In the genomic region with DNA sequence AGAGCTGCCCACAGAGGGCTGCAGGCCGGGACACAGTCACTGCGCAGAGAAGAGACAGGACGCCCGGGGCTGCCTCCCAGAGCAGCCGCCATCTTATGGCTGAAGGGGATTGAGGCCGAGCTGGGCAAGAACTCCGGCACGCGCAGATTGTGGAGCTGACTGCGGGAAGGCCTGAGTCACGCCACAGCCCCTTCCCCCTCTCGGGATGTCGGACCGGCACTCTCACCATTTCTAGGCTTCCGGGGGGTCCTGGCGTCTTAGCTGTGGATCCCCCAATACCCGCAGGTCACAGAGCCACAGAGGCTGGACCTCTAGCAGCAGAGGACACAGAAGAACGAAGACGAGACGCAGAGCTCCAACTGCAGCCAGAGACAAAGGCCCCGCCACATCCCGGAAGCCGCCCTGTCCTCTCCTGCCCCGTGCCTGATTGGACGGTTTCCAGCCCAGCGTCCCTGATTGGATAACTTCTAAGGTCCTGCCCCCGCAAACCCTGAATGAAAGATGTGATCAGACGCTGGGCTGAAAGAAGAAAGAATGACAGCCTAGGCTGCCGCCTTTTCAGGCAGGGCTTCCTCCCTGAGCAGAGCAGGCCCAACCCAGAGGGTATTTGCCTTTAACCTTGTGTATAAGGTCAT, we compare ENCODE assay signal across 8 cellular contexts. TPM values are rescaled to one million over a fixed set of nuclear protein-coding genes. Genes with fewer than 3 reads are reported as not detected.
DNase-seq lines count a peak whose midpoint lies in the region; ATAC-seq and TF ChIP-seq lines count a peak whose summit lies in the region.

Gene ZNF43 (minus strand): TSS at position 373 of the 635 bp plus-strand sequence. CDS start 144 bp downstream, at position 229.

- TSS peak; percentile 62 for BruUV-seq in A673 (replicated peaks; lab: Mats Ljungman, UMichigan)

- H2BK120ac ChIP-seq in mesendoderm (ENCODE audit: low read depth, low read length) = no peak within 1 kb of the TSS

- WGBS in endodermal cell (ENCODE audit: insufficient coverage in 1 of 2, insufficient read length in 1 of 2), 2 experiments = 0 to 1% methylated on average over 14 to 29 of the region's 29 CpGs
- no CpG with 5 or more reads among the region's 29 CpGs for WGBS in mesendoderm (ENCODE audit: extremely low coverage, insufficient coverage, low lambda C conversion rate)

- H3K27me3 Mint-ChIP-seq in endodermal cell (ENCODE audit: insufficient read depth) = no peaks in the 10 kb centered on the region

- CTCF ChIA-PET in A673 (lab: Charles Lee) = interaction anchor here (1.1 kb wide), 1 partner anchor 16 kb away, joined by 3 read pairs; no protein-coding TSS in a partner anchor

- H3K4me2 ChIP-seq in mesendoderm (ENCODE audit: low read length) = peak within 1 kb of the TSS; percentile 54

- H3K27ac ChIP-seq in A673 (ENCODE audit: low read depth, low read length, poor library complexity, severe bottlenecking) (peak within 1 kb of the TSS; percentile 92), endodermal cell (ENCODE audit: low read depth, low read length) (peak within 1 kb of the TSS; percentile 99), mesendoderm (ENCODE audit: low read depth, low read length) (peak within 1 kb of the TSS; percentile 97)

- DNase-seq in A673 (ENCODE audit: low spot score) (peak; percentile 94), NCI-H748 treated with DMSO at 0.1 percent for 48 hours (lab: John Stamatoyannopoulos, UW) (peak; percentile 80), endodermal cell (peak; percentile 98), mesendoderm (peak; percentile 99)
- DNase-seq in activated CD8-positive, alpha-beta memory T cell treated with anti-CD3 and anti-CD28 coated beads, Interleukin-2, amount 50 U/mL, for 4 hours = peak; percentile 86
- DNase-seq in stimulated activated CD8-positive, alpha-beta memory T cell treated with anti-CD3 and anti-CD28 coated beads, Interleukin-12 subunit alpha, Interleukin-12 subunit beta, amount 100 ng/mL, for 4 hours (ENCODE audit: low read depth) = peak; percentile 77

- H3K23ac ChIP-seq in mesendoderm (ENCODE audit: low read length) = peak within 1 kb of the TSS; percentile 37

- H3K79me1 ChIP-seq in mesendoderm (ENCODE audit: low read length) = no peaks in the 10 kb centered on the region

- peak within 1 kb of the TSS; percentile 88 for H3K4me3 Mint-ChIP-seq in endodermal cell

- intact Hi-C loops in A673 (cut with micrococcal nuclease; ENCODE audit: unreplicated experiment) = no loop called here

- peaks cover 32% of the 10 kb centered on the region for H3K9me3 ChIP-seq in A673 (ENCODE audit: low read depth, low read length, poor library complexity, severe bottlenecking)
- peaks cover 21% of the 10 kb centered on the region for H3K9me3 ChIP-seq in endodermal cell (ENCODE audit: control insufficient read depth, low read length)

- TF ChIP-seq CTCF in A673 (conservative IDR thresholded peaks at IDR 0.05; ENCODE audit: low read depth, low read length) (no peak), endodermal cell (conservative IDR thresholded peaks at IDR 0.05) (no peak)

- H3K27me3 ChIP-seq in A673 (replicated peaks; ENCODE audit: insufficient read depth, low read depth, low read length, poor library complexity) (no peaks in the 10 kb centered on the region), endodermal cell (ENCODE audit: control insufficient read depth, insufficient read depth, low read length, poor library complexity, severe bottlenecking) (no peaks in the 10 kb centered on the region), mesendoderm (ENCODE audit: insufficient read depth, low read length, poor library complexity) (no peaks in the 10 kb centered on the region)

- H3K4me3 ChIP-seq in A673 (ENCODE audit: low read depth, low read length, poor library complexity, severe bottlenecking) (peak within 1 kb of the TSS; percentile 72), endodermal cell (ENCODE audit: low read length) (peak within 1 kb of the TSS; percentile 95), mesendoderm (ENCODE audit: low read length) (peak within 1 kb of the TSS; percentile 89)

- H3K56ac ChIP-seq in mesendoderm (ENCODE audit: low read length) = peak within 1 kb of the TSS; percentile 89

- H3K36me3 ChIP-seq in A673 (ENCODE audit: insufficient read depth, low read length, poor library complexity, severe bottlenecking) (peaks cover 25% of the 10 kb centered on the region), endodermal cell (ENCODE audit: control insufficient read depth, insufficient read depth, low read length) (peaks cover 51% of the 10 kb centered on the region), mesendoderm (ENCODE audit: control insufficient read depth, insufficient read depth, low read length) (peaks cover 6% of the 10 kb centered on the region)

- peaks cover 3% of the 10 kb centered on the region for H3K79me2 ChIP-seq in mesendoderm (ENCODE audit: control insufficient read depth, insufficient read depth, low read length)

- peaks cover 14% of the 10 kb centered on the region for H3K4me1 Mint-ChIP-seq in endodermal cell

- H4K8ac ChIP-seq in mesendoderm (ENCODE audit: low read depth, low read length) = no peak within 1 kb of the TSS

- peak within 1 kb of the TSS; percentile 75 for H3K18ac ChIP-seq in mesendoderm (ENCODE audit: low read length)

- peak within 1 kb of the TSS; percentile 45 for H4K5ac ChIP-seq in mesendoderm (ENCODE audit: low read length)

- H3K9me3 Mint-ChIP-seq in endodermal cell = peaks cover 24% of the 10 kb centered on the region

- H2BK15ac ChIP-seq in mesendoderm (replicated peaks; ENCODE audit: low read depth) = no peak within 1 kb of the TSS

- H3K4ac ChIP-seq in mesendoderm (ENCODE audit: low read depth, low read length) = peak within 1 kb of the TSS; percentile 73

- POLR2A ChIA-PET in A673 (lab: Charles Lee; ENCODE audit: low non-redundant PET) = interaction anchor here (1.5 kb wide), 1 partner anchor 16 kb away, joined by 4 read pairs; no protein-coding TSS in a partner anchor

- H2AK5ac ChIP-seq in mesendoderm (ENCODE audit: low read length) = no peak within 1 kb of the TSS

- H2BK5ac ChIP-seq in mesendoderm (ENCODE audit: low read length) = peak within 1 kb of the TSS; percentile 80

- peak within 1 kb of the TSS; percentile 97 for H3K9ac ChIP-seq in endodermal cell (ENCODE audit: extremely low read depth, low read length, poor library complexity, severe bottlenecking)
- H3K9ac ChIP-seq in mesendoderm (ENCODE audit: low read length) = peak within 1 kb of the TSS; percentile 95

- peaks cover 3% of the 10 kb centered on the region for H3K4me1 ChIP-seq in A673 (ENCODE audit: insufficient read depth, low read length, poor library complexity, severe bottlenecking)
- H3K4me1 ChIP-seq in endodermal cell (ENCODE audit: control insufficient read depth, insufficient read depth, low read length) = no peaks in the 10 kb centered on the region
- H3K4me1 ChIP-seq in mesendoderm (ENCODE audit: control insufficient read depth, low read depth, low read length) = no peaks in the 10 kb centered on the region

- H3K27ac Mint-ChIP-seq in endodermal cell = peak within 1 kb of the TSS; percentile 100

- ATAC-seq in GM18868 (IDR thresholded peaks at IDR 0.05; ENCODE audit: unreplicated experiment) = peak; percentile 97
- peak; percentile 95 for ATAC-seq in HG03139 (IDR thresholded peaks at IDR 0.05; ENCODE audit: unreplicated experiment)

- H3K36me3 Mint-ChIP-seq in endodermal cell (ENCODE audit: low read depth) = peaks cover 58% of the 10 kb centered on the region

RNA-seq across cellular contexts. Expression of gene ZNF43, which starts in this region (rescaled TPM):
- total RNA-seq in A673 (2021) = 29.4 and 31.9 TPM in 2 replicates
- total RNA-seq in endodermal cell = 10 to 100 TPM; 60.6 to 72.7 TPM
- 35.1 TPM for polyA plus RNA-seq in endodermal cell (2013, experiment 1 of 2)
- 32.7 TPM for polyA plus RNA-seq in endodermal cell (2013, experiment 2 of 2)
- polyA plus RNA-seq in mesendoderm (2013, experiment 1 of 2) = 21.4 TPM
- 19.8 TPM for polyA plus RNA-seq in mesendoderm (2013, experiment 2 of 2)

Comparison
In these comparisons a context has a peak if more than half of its experiments do, and no peak if none do; other contexts are left out.
1. Peak in every context shown above with its lines: DNase-seq, ATAC-seq, H3K4me3 ChIP-seq and H3K27ac ChIP-seq.